8 cellular contexts compared by ENCODE assay signal in genomic region chr22:41092023-41092817, GRCh38. TPM values are rescaled to one million over a fixed set of nuclear protein-coding genes. Genes with fewer than 3 reads are reported as not detected.
DNase-seq lines count a peak whose midpoint lies in the region; ATAC-seq and TF ChIP-seq lines count a peak whose summit lies in the region.

EP300 (plus strand) TSS chr22:41092592; CDS start chr22:41093005, 413 bp downstream.

- DNase-seq in SW480 (ENCODE audit: low spot score) = peak; percentile 63
- peak; percentile 81 for DNase-seq in activated naive CD8-positive, alpha-beta T cell treated with anti-CD3 and anti-CD28 coated beads, Interleukin-2, amount 50 U/mL, for 24 hours
- DNase-seq in cardiac muscle cell (ENCODE audit: low read depth in 1 of 2, low spot score in 1 of 2) = peak; percentile 68 to 75
- DNase-seq in posterior cingulate gyrus = peak; percentile 69 to 96 (median 74)
- DNase-seq in type B pancreatic cell (ENCODE audit: extremely low spot score, unreplicated experiment) = peak; percentile 81

- no peaks in the 10 kb centered on the region for H3K27me3 ChIP-seq in cardiac muscle cell

- peaks cover 38% of the 10 kb centered on the region for H3K4me1 Mint-ChIP-seq in activated naive CD8-positive, alpha-beta T cell treated with anti-CD3 and anti-CD28 coated beads, Interleukin-2, amount 50 U/mL, for 24 hours
- H3K4me1 Mint-ChIP-seq in type B pancreatic cell (ENCODE audit: unreplicated experiment) = peaks cover 31% of the 10 kb centered on the region

- TF ChIP-seq RAD21 in Ishikawa (IDR thresholded peaks at IDR 0.05; ENCODE audit: low read depth) = no peak

- peak within 1 kb of the TSS; percentile 98 for H3K4me3 ChIP-seq in cardiac muscle cell

- no peak for TF ChIP-seq EP300 in Ishikawa (IDR thresholded peaks at IDR 0.05; ENCODE audit: borderline replicate concordance)

- H3K4me3 Mint-ChIP-seq in activated naive CD8-positive, alpha-beta T cell treated with anti-CD3 and anti-CD28 coated beads, Interleukin-2, amount 50 U/mL, for 24 hours = peak within 1 kb of the TSS; percentile 93
- peak within 1 kb of the TSS; percentile 100 for H3K4me3 Mint-ChIP-seq in type B pancreatic cell

- peak within 1 kb of the TSS; percentile 93 for H3K9ac ChIP-seq in ES-I3 (ENCODE audit: low read depth, low read length)

- H3K4me1 ChIP-seq in ES-I3 (ENCODE audit: insufficient read depth, low read length) = peaks cover 10% of the 10 kb centered on the region; the same call in 1 of the 2 replicates
- H3K4me1 ChIP-seq in cardiac muscle cell (ENCODE audit: low read depth) = peaks cover 20% of the 10 kb centered on the region

- peak within 1 kb of the TSS; percentile 99 for H3K27ac Mint-ChIP-seq in activated naive CD8-positive, alpha-beta T cell treated with anti-CD3 and anti-CD28 coated beads, Interleukin-2, amount 50 U/mL, for 24 hours
- H3K27ac Mint-ChIP-seq in type B pancreatic cell = peak within 1 kb of the TSS; percentile 100

- intact Hi-C loops in posterior cingulate gyrus (cut with DNase I) = loop anchor here (5.0 kb wide), 2 partner anchors 105 to 195 kb away; partner anchors contain the start of gene RANGAP1

- no peaks in the 10 kb centered on the region for H3K9me3 Mint-ChIP-seq in activated naive CD8-positive, alpha-beta T cell treated with anti-CD3 and anti-CD28 coated beads, Interleukin-2, amount 50 U/mL, for 24 hours
- H3K9me3 Mint-ChIP-seq in type B pancreatic cell = peaks cover 5% of the 10 kb centered on the region

- no peaks in the 10 kb centered on the region for H3K27me3 Mint-ChIP-seq in activated naive CD8-positive, alpha-beta T cell treated with anti-CD3 and anti-CD28 coated beads, Interleukin-2, amount 50 U/mL, for 24 hours
- H3K27me3 Mint-ChIP-seq in type B pancreatic cell = no peaks in the 10 kb centered on the region

- H3K27ac ChIP-seq in cardiac muscle cell = peak within 1 kb of the TSS; percentile 100

- peak; percentile 35 for ATAC-seq in GM21528 (IDR thresholded peaks at IDR 0.05; ENCODE audit: low FRiP score, unreplicated experiment)
- ATAC-seq in activated naive CD8-positive, alpha-beta T cell treated with anti-CD3 and anti-CD28 coated beads, Interleukin-2, amount 50 U/mL, for 24 hours = peak; percentile 42

- H3K9me3 ChIP-seq in ES-I3 (ENCODE audit: control insufficient read depth, insufficient read depth, low read length) = no peaks in the 10 kb centered on the region
- no peaks in the 10 kb centered on the region for H3K9me3 ChIP-seq in cardiac muscle cell (ENCODE audit: low read depth)

- peak; percentile 20 for TF ChIP-seq CTCF in cardiac muscle cell (IDR thresholded peaks at IDR 0.05; ENCODE audit: low read depth, low read length)
- TF ChIP-seq CTCF in type B pancreatic cell (conservative IDR thresholded peaks at IDR 0.05) = peak; percentile 58

- H3K36me3 ChIP-seq in ES-I3 (ENCODE audit: insufficient read depth, low read length) (no peaks in the 10 kb centered on the region), cardiac muscle cell (peaks cover 4% of the 10 kb centered on the region)

- H3K36me3 Mint-ChIP-seq in activated naive CD8-positive, alpha-beta T cell treated with anti-CD3 and anti-CD28 coated beads, Interleukin-2, amount 50 U/mL, for 24 hours (ENCODE audit: low read depth) = peaks cover 17% of the 10 kb centered on the region
- H3K36me3 Mint-ChIP-seq in type B pancreatic cell = peaks cover 15% of the 10 kb centered on the region

TF ChIP-seq in Ishikawa, 13 proteins besides CTCF, POLR2A, EP300 and RAD21:
- TF ChIP-seq, protein P1, sequence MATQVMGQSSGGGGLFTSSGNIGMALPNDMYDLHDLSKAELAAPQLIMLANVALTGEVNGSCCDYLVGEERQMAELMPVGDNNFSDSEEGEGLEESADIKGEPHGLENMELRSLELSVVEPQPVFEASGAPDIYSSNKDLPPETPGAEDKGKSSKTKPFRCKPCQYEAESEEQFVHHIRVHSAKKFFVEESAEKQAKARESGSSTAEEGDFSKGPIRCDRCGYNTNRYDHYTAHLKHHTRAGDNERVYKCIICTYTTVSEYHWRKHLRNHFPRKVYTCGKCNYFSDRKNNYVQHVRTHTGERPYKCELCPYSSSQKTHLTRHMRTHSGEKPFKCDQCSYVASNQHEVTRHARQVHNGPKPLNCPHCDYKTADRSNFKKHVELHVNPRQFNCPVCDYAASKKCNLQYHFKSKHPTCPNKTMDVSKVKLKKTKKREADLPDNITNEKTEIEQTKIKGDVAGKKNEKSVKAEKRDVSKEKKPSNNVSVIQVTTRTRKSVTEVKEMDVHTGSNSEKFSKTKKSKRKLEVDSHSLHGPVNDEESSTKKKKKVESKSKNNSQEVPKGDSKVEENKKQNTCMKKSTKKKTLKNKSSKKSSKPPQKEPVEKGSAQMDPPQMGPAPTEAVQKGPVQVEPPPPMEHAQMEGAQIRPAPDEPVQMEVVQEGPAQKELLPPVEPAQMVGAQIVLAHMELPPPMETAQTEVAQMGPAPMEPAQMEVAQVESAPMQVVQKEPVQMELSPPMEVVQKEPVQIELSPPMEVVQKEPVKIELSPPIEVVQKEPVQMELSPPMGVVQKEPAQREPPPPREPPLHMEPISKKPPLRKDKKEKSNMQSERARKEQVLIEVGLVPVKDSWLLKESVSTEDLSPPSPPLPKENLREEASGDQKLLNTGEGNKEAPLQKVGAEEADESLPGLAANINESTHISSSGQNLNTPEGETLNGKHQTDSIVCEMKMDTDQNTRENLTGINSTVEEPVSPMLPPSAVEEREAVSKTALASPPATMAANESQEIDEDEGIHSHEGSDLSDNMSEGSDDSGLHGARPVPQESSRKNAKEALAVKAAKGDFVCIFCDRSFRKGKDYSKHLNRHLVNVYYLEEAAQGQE (IDR thresholded peaks at IDR 0.05; ENCODE audit: low read depth) = no peak
- TF ChIP-seq TAF1 (IDR thresholded peaks at IDR 0.05; ENCODE audit: low read depth) (peak; percentile 78), EGR1 (IDR thresholded peaks at IDR 0.05) (no peak), YY1 (IDR thresholded peaks at IDR 0.05; ENCODE audit: low read depth) (peak; percentile 84), TCF12 (IDR thresholded peaks at IDR 0.05; ENCODE audit: low read depth) (no peak; the same call in 1 of the 2 replicates), CEBPB (IDR thresholded peaks at IDR 0.05) (no peak), FOXM1 (IDR thresholded peaks at IDR 0.05; ENCODE audit: borderline replicate concordance, low read depth) (no peak)
- TF ChIP-seq, protein P2, sequence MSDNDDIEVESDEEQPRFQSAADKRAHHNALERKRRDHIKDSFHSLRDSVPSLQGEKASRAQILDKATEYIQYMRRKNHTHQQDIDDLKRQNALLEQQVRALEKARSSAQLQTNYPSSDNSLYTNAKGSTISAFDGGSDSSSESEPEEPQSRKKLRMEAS (IDR thresholded peaks at IDR 0.05) = peak; percentile 21; the same call in 1 of the 2 replicates
TF ChIP-seq in Ishikawa: peak in this region for 3.

RNA-seq across cellular contexts. Expression of gene EP300, which starts in this region (rescaled TPM):
- total RNA-seq in cardiac muscle cell (47.0 and 60.1 TPM in 2 replicates), type B pancreatic cell (ENCODE audit: low replicate concordance) (87.2 and 95.8 TPM in 2 replicates)
- polyA plus RNA-seq in cardiac muscle cell = 28.5 and 36.6 TPM in 2 replicates

Comparison
In these comparisons a context has a peak if more than half of its experiments do, and no peak if none do; other contexts are left out.
1. Peak in every context shown above with its lines: DNase-seq, ATAC-seq, H3K4me3 ChIP-seq and H3K27ac ChIP-seq.